ENCODE assay signal across 15 cellular contexts in the genomic region with DNA sequence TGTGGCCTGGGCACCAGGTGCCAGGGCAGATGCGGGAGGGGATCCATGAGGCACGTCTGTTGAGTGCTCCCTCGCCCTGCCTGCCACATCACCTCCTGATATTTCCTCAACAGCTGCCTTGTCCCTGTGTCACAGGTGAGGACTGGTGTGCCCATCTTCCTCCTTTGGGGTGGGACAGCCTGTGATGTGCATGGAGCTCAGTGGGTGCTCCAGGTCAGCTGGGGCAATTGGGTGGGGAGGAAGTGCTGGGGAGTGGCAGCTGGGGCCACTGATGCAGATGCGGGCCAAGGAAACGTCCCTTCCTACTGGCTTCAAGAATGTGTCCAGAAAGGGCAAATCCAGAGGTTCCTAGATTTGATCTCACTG.
DNase-seq lines count a peak whose midpoint lies in the region; ATAC-seq and TF ChIP-seq lines count a peak whose summit lies in the region.
"Had no signal": no experiment of that assay in that cellular context is flagged by ENCODE, and none has a peak within 500 bp of the region (broad histone marks: within the 10 kb centered on the region; RNA-seq: fewer than 3 reads in every experiment).

No MANE protein-coding gene starts in this region.

- intact Hi-C loops in sigmoid colon (cut with DNase I), result no loop called here
- intact Hi-C loops in stomach (cut with DNase I; ENCODE audit: low total_unique reads), result no loop called here

- no peak for TF ChIP-seq POLR2A in sigmoid colon (IDR thresholded peaks at IDR 0.05)
- TF ChIP-seq POLR2A in stomach (IDR thresholded peaks at IDR 0.05), result no peak

- H3K27ac ChIP-seq in BLaER1 (peak overlapping the region; percentile 58; the same call in 1 of the 2 replicates), RWPE2 (ENCODE audit: poor library complexity, severe bottlenecking) (no peak overlapping the region), neuronal stem cell (replicated peaks; ENCODE audit: low read length) (no peak overlapping the region), sigmoid colon (no peak overlapping the region), stomach (no peak overlapping the region)
- H3K27ac ChIP-seq: BLaER1 treated with 17β-estradiol and CSF1 and Interleukin-3, amounts not matched to agents 10 nM and 100 nM had no signal

- TF ChIP-seq EP300 in sigmoid colon (IDR thresholded peaks at IDR 0.05) (no peak), stomach (IDR thresholded peaks at IDR 0.05) (no peak)

- H3K9me3 ChIP-seq in BLaER1 (no peaks in the 10 kb centered on the region), RWPE2 (ENCODE audit: severe bottlenecking) (no peaks in the 10 kb centered on the region), neuronal stem cell (replicated peaks in 1 of 2; ENCODE audit: control insufficient read depth in 2 of 2, insufficient read depth in 1 of 2, low read depth in 1 of 2, low read length in 2 of 2) (no peaks in the 10 kb centered on the region), sigmoid colon (no peaks in the 10 kb centered on the region), stomach (no peaks in the 10 kb centered on the region)
- H3K9me3 ChIP-seq: BLaER1 treated with 17β-estradiol and CSF1 and Interleukin-3, amounts not matched to agents 10 nM and 100 nM had no signal

- ATAC-seq in RWPE2 (ENCODE audit: low read depth), result no peak
- ATAC-seq: CD8-positive, alpha-beta T cell had no signal

- H3K4me2 ChIP-seq in BLaER1 (peak overlapping the region; percentile 6; the same call in 1 of the 2 replicates), neuronal stem cell (ENCODE audit: insufficient read depth, low read length, poor library complexity, severe bottlenecking) (no peak overlapping the region)

- H3K4me1 ChIP-seq in BLaER1 (peaks cover 43% of the 10 kb centered on the region), RWPE2 (ENCODE audit: insufficient read depth, poor library complexity, severe bottlenecking) (no peaks in the 10 kb centered on the region), neuronal stem cell (ENCODE audit: control insufficient read depth in 2 of 2, insufficient read depth in 1 of 2, low read depth in 1 of 2, low read length in 2 of 2) (peaks cover 0 to 13% of the 10 kb centered on the region in 2 donors), sigmoid colon (no peaks in the 10 kb centered on the region), stomach (peaks cover 0 to 12% (median 10%) of the 10 kb centered on the region in 4 donors)

- H4K20me1 ChIP-seq in BLaER1, result no peaks in the 10 kb centered on the region

- no peak overlapping the region for H4K91ac ChIP-seq in neuronal stem cell (ENCODE audit: low read depth, low read length, poor library complexity)

- H3K9ac ChIP-seq in BLaER1, result no peak overlapping the region
- H3K9ac ChIP-seq in neuronal stem cell (ENCODE audit: low read depth, low read length, poor library complexity), result no peak overlapping the region
- H3K9ac ChIP-seq: BLaER1 treated with 17β-estradiol and CSF1 and Interleukin-3, amounts not matched to agents 10 nM and 100 nM had no signal

- peak overlapping the region; percentile 78 for H2AK5ac ChIP-seq in neuronal stem cell (ENCODE audit: low read depth, low read length)

- H3K27me3 ChIP-seq in BLaER1, result no peaks in the 10 kb centered on the region
- no peaks in the 10 kb centered on the region for H3K27me3 ChIP-seq in RWPE2 (ENCODE audit: insufficient read depth, poor library complexity, severe bottlenecking)
- peaks cover 0 to 12% (median 0%) of the 10 kb centered on the region in 3 experiments for H3K27me3 ChIP-seq in neuronal stem cell (ENCODE audit: control insufficient read depth in 3 of 3, insufficient read depth in 3 of 3, low read depth in 1 of 3, low read length in 3 of 3)
- no peaks in the 10 kb centered on the region for H3K27me3 ChIP-seq in sigmoid colon
- H3K27me3 ChIP-seq in stomach, result no peaks in the 10 kb centered on the region
- H3K27me3 ChIP-seq: BLaER1 treated with 17β-estradiol and CSF1 and Interleukin-3, amounts not matched to agents 10 nM and 100 nM had no signal

- peak overlapping the region; percentile 52 for H3K18ac ChIP-seq in neuronal stem cell (ENCODE audit: low read length)

- peak overlapping the region; percentile 92 for H2BK15ac ChIP-seq in neuronal stem cell (ENCODE audit: low read length)

- no peak overlapping the region for H4K8ac ChIP-seq in neuronal stem cell (ENCODE audit: low read depth, low read length)

- no peak overlapping the region for H2AFZ ChIP-seq in neuronal stem cell (ENCODE audit: low read length)

- no peak overlapping the region for H3K4ac ChIP-seq in neuronal stem cell (ENCODE audit: low read length)

- peak overlapping the region; percentile 59 for H3K23ac ChIP-seq in neuronal stem cell (ENCODE audit: low read depth, low read length, poor library complexity)

- no peak overlapping the region for H3K14ac ChIP-seq in neuronal stem cell (ENCODE audit: low read length)

- H2BK5ac ChIP-seq in neuronal stem cell (ENCODE audit: low read length), result no peak overlapping the region

- no peak overlapping the region for H2BK120ac ChIP-seq in neuronal stem cell (ENCODE audit: low read depth, low read length)

- H2BK12ac ChIP-seq in neuronal stem cell (ENCODE audit: low read length), result no peak overlapping the region

- no CpG with 5 or more reads among the region's 5 CpGs for WGBS in neuronal stem cell (ENCODE audit: extremely low coverage in 2 of 2, insufficient read length in 2 of 2, insufficient replicate concordance in 1 of 2), 2 donors
- 82 to 86% methylated on average over 5 of the region's 5 CpGs for WGBS in sigmoid colon, 2 donors
- WGBS in stomach, 5 donors, result 84 to 96% (median 90%) methylated on average over 2 to 5 of the region's 5 CpGs

- H3K4me3 ChIP-seq in BLaER1 (no peak overlapping the region), RWPE2 (ENCODE audit: severe bottlenecking) (no peak overlapping the region), neuronal stem cell (ENCODE audit: low read length in 2 of 2) (no peak overlapping the region), sigmoid colon (no peak overlapping the region), stomach (no peak overlapping the region)
- H3K4me3 ChIP-seq: BLaER1 treated with 17β-estradiol and CSF1 and Interleukin-3, amounts not matched to agents 10 nM and 100 nM had no signal

- peak; percentile 36 for DNase-seq in RWPE2 (ENCODE audit: low spot score)
- no peak for DNase-seq in neuronal stem cell (ENCODE audit: low spot score)
- peak; percentile 25 for DNase-seq in sigmoid colon
- no peak for DNase-seq in NCI-H524 (lab: John Stamatoyannopoulos, UW)
- no peak for DNase-seq in stomach
- no peak for DNase-seq in HuH-7.5 (ENCODE audit: low spot score)
- DNase-seq in NCI-H2081 (lab: John Stamatoyannopoulos, UW), result no peak
- DNase-seq: 8988T; Calu3; CD8-positive, alpha-beta T cell; DMS79 treated with DMSO at 0.1 percent for 48 hours; GF-D8; H9 had no signal

- H3K79me1 ChIP-seq in neuronal stem cell (ENCODE audit: low read depth, low read length), result no peaks in the 10 kb centered on the region

- TF ChIP-seq CTCF in RWPE2 (IDR thresholded peaks at IDR 0.05; ENCODE audit: poor library complexity, severe bottlenecking) (no peak), sigmoid colon (IDR thresholded peaks at IDR 0.05) (no peak), stomach (IDR thresholded peaks at IDR 0.05) (no peak)

- H3K36me3 ChIP-seq in BLaER1, result peaks cover 8% of the 10 kb centered on the region; the same call in 1 of the 2 replicates
- peaks cover 42% of the 10 kb centered on the region for H3K36me3 ChIP-seq in RWPE2 (ENCODE audit: low read depth)
- peaks cover 0 to 5% of the 10 kb centered on the region in 2 donors for H3K36me3 ChIP-seq in neuronal stem cell (replicated peaks in 1 of 2; ENCODE audit: control insufficient read depth in 2 of 2, insufficient read depth in 2 of 2, low read length in 2 of 2)
- H3K36me3 ChIP-seq in sigmoid colon, result peaks cover 0 to 8% (median 0%) of the 10 kb centered on the region in 4 donors
- peaks cover 8 to 29% (median 13%) of the 10 kb centered on the region in 4 donors for H3K36me3 ChIP-seq in stomach

Comparison
In these comparisons a context has a peak if more than half of its experiments do, and no peak if none do; other contexts are left out.
1. DNase-seq: peak in RWPE2 (single experiment) and sigmoid colon (single experiment); none in neuronal stem cell (single experiment), NCI-H524 (0 of 2), stomach (single experiment), HuH-7.5 (single experiment) and NCI-H2081 (0 of 2).